In the genomic region with DNA sequence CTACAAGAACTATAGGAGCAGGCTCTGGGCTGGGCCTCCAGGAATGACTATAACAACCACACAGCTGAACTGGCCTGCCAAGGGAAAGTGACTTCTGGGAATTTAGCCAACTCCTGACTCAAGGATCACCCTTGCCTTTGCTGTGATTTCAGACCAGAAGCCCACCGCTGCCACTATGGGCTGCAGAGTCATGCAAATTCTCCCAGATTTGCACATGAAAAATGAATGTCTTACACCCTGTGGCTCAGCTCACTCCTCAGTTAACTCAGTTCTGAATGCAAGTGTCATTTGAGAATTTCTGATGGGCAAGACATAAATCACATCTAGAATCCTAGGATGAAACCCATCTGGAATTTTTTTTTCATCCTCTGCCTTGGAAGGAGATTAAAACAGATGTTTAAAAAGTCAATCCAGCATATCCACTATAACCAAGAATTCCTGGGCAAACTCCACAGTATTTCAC, we compare ENCODE assay signal across 12 cellular contexts.
DNase-seq lines count a peak whose midpoint lies in the region; ATAC-seq, FAIRE-seq and TF ChIP-seq lines count a peak whose summit lies in the region.
"Had no signal": no experiment of that assay in that cellular context is flagged by ENCODE, and none has a peak within 500 bp of the region (broad histone marks: within the 10 kb centered on the region; RNA-seq: fewer than 3 reads in every experiment).

No MANE protein-coding gene starts in this region.

- H3K9me3 Mint-ChIP-seq in astrocyte (ENCODE audit: unreplicated experiment), result peaks cover 23% of the 10 kb centered on the region

- peak; percentile 98 for FAIRE-seq in astrocyte (lab: Jason Lieb, UNC)

- H3K27ac Mint-ChIP-seq in astrocyte (ENCODE audit: unreplicated experiment), result no peak overlapping the region
- H3K27ac Mint-ChIP-seq: CD4-positive, alpha-beta memory T cell had no signal

- no peak for ATAC-seq in GM21515 (IDR thresholded peaks at IDR 0.05; ENCODE audit: unreplicated experiment)
- no peak for ATAC-seq in HG03095 (IDR thresholded peaks at IDR 0.05; ENCODE audit: unreplicated experiment)

- H3K4me3 Mint-ChIP-seq in astrocyte (ENCODE audit: unreplicated experiment), result no peak overlapping the region
- H3K4me3 Mint-ChIP-seq: CD4-positive, alpha-beta memory T cell had no signal

- H3K9me3 ChIP-seq in AG04450 (ENCODE audit: control insufficient read depth, insufficient read depth, low read length) (no peaks in the 10 kb centered on the region), astrocyte (ENCODE audit: insufficient read depth, low read depth, low read length) (no peaks in the 10 kb centered on the region)

- H3K36me3 ChIP-seq in astrocyte (ENCODE audit: insufficient read depth, low read length) (no peaks in the 10 kb centered on the region), kidney epithelial cell (ENCODE audit: control insufficient read depth, insufficient read depth, low read length) (no peaks in the 10 kb centered on the region)

- peak overlapping the region; percentile 29 for H3K4me2 ChIP-seq in astrocyte (ENCODE audit: low read length)

- H3K4me3 ChIP-seq in AG04450 (ENCODE audit: low read depth, low read length), result no peak overlapping the region
- no peak overlapping the region for H3K4me3 ChIP-seq in astrocyte (ENCODE audit: insufficient read depth, low read depth, low read length)
- H3K4me3 ChIP-seq in kidney epithelial cell (ENCODE audit: low read depth, low read length), result no peak overlapping the region
- H3K4me3 ChIP-seq: coronary artery had no signal

- peaks cover 15% of the 10 kb centered on the region for H3K4me1 Mint-ChIP-seq in astrocyte (ENCODE audit: low read depth, unreplicated experiment)
- H3K4me1 Mint-ChIP-seq: CD4-positive, alpha-beta memory T cell had no signal

- TF ChIP-seq CTCF in AG04450 (IDR thresholded peaks at IDR 0.05; ENCODE audit: low read depth, low read length) (no peak), astrocyte (IDR thresholded peaks at IDR 0.05; ENCODE audit: insufficient read depth, low read depth, low read length) (no peak), kidney epithelial cell (IDR thresholded peaks at IDR 0.05; ENCODE audit: insufficient read depth, low read length, poor library complexity, severe bottlenecking) (no peak)

- DNase-seq in AG04450 (ENCODE audit: low read depth, low spot score), result peak; percentile 88
- DNase-seq in HPDE6-E6E7 (ENCODE audit: extremely low spot score), result peak; percentile 16
- peak; percentile 98 for DNase-seq in astrocyte (ENCODE audit: low read depth)
- peak; percentile 78 for DNase-seq in kidney epithelial cell (ENCODE audit: low read depth)
- DNase-seq in inferior parietal cortex (ENCODE audit: extremely low spot score), result no peak
- DNase-seq in COR-L47 (lab: John Stamatoyannopoulos, UW), result no peak
- DNase-seq: activated T-cell treated with anti-CD3 and anti-CD28 coated beads, Interleukin-2, amount 50 U/mL, for 1 hour; CD4-positive, alpha-beta memory T cell; posterior cingulate gyrus had no signal

- no peaks in the 10 kb centered on the region for H3K27me3 Mint-ChIP-seq in astrocyte (ENCODE audit: low read depth, unreplicated experiment)

- H3K4me1 ChIP-seq in astrocyte (ENCODE audit: insufficient read depth, low read length), result peaks cover 10% of the 10 kb centered on the region

- CTCF ChIA-PET in AG04450 (lab: Charles Lee), result no interaction called here

- no peaks in the 10 kb centered on the region for H3K79me2 ChIP-seq in astrocyte (ENCODE audit: insufficient read depth, low read length)

- peaks cover 4% of the 10 kb centered on the region for H3K36me3 Mint-ChIP-seq in astrocyte (ENCODE audit: low read depth, unreplicated experiment)
- H3K36me3 Mint-ChIP-seq: CD4-positive, alpha-beta memory T cell had no signal

- H3K27ac ChIP-seq in AG04450 (ENCODE audit: low read depth, low read length), result peak overlapping the region; percentile 42
- peak overlapping the region; percentile 58 for H3K27ac ChIP-seq in astrocyte (ENCODE audit: low read depth, low read length)
- H3K27ac ChIP-seq: coronary artery had no signal

- H3K27me3 ChIP-seq in AG04450 (ENCODE audit: control insufficient read depth, insufficient read depth, low read length) (no peaks in the 10 kb centered on the region), astrocyte (ENCODE audit: insufficient read depth, low read length) (no peaks in the 10 kb centered on the region), kidney epithelial cell (ENCODE audit: control insufficient read depth, insufficient read depth, low read length) (no peaks in the 10 kb centered on the region)

- peak overlapping the region; percentile 15 for H3K9ac ChIP-seq in astrocyte (ENCODE audit: low read length)

- POLR2A ChIA-PET in AG04450 (lab: Yijun Ruan, JAX), result no interaction called here

- H4K20me1 ChIP-seq in astrocyte (ENCODE audit: insufficient read depth, low read length), result no peaks in the 10 kb centered on the region

- H2AFZ ChIP-seq in astrocyte (ENCODE audit: low read depth, low read length), result no peak overlapping the region

Comparison
In these comparisons a context has a peak if more than half of its experiments do, and no peak if none do; other contexts are left out.
1. DNase-seq: peak in AG04450 (single experiment), HPDE6-E6E7 (single experiment), astrocyte (single experiment) and kidney epithelial cell (single experiment); none in inferior parietal cortex (single experiment) and COR-L47 (single experiment).